ENCODE assay signal across 8 cellular contexts in the genomic region with DNA sequence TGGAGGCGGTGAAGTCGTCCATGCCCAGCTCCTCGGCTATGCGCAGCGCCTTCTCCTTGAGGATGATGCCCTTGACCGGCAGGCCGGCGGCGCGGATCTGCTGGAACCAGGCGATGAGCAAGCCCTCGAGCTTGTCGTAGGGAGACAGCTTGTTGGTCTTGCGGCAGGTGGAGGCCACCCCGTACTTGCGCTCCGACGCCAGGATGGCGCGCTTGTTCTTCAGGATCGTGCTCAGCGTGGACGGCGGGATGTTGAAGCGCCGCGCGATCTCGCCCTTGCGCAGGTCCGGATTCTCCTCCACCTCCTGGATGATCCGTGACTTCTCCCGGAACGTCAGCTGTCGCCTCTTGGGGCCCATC. TPM values are rescaled to one million over a fixed set of nuclear protein-coding genes. Genes with fewer than 3 reads are reported as not detected.
A peak's percentile ranks its signal among the peaks of the same experiment; 100 is the strongest.
DNase-seq lines count a peak whose midpoint lies in the region; ATAC-seq, FAIRE-seq and TF ChIP-seq lines count a peak whose summit lies in the region.

No MANE protein-coding gene starts in this region.

- H3K4me3 ChIP-seq in AG04449 (ENCODE audit: low read depth, low read length) (peak overlapping the region; percentile 80), Panc1 (ENCODE audit: low read depth in 2 of 2, low read length in 2 of 2) (peak overlapping the region; percentile 65 to 75), K562 (peak overlapping the region; percentile 58), spleen (peak overlapping the region; percentile 41 to 83 (median 50))

- TF ChIP-seq EP300 in K562 (IDR thresholded peaks at IDR 0.05; ENCODE audit: low read length), result no peak

- peak overlapping the region; percentile 60 to 93 for H3K9ac ChIP-seq in K562 (ENCODE audit: insufficient read depth in 1 of 2, low read depth in 2 of 2, low read length in 2 of 2)

- no peak for FAIRE-seq in K562 (lab: Jason Lieb, UNC)

- TF ChIP-seq RAD21 in K562 (CRISPR knock-in tag; conservative IDR thresholded peaks at IDR 0.05 in 1 of 2, IDR thresholded peaks at IDR 0.05 in 1 of 2), result no peak

- H2AFZ ChIP-seq in K562 (ENCODE audit: low read depth, low read length), result peak overlapping the region; percentile 38; the same call in 1 of the 2 replicates

- POLR2A ChIA-PET in AG04449 (lab: Yijun Ruan, JAX) (interaction anchor here (1.0 to 2.2 kb wide), 7 partner anchors 10 to 109 kb away, joined by 3 to 12 read pairs (median 5); a partner anchor contains a TSS), Panc1 (lab: Charles Lee) (no interaction called here), K562 (lab: Yijun Ruan, JAX) (interaction anchor here (0.5 to 1.5 kb wide), 4 partner anchors 9 to 64 kb away, joined by 3 to 4 read pairs (median 3); a partner anchor contains a TSS)

- no peaks in the 10 kb centered on the region for H3K9me1 ChIP-seq in K562 (ENCODE audit: control insufficient read depth, insufficient read depth, low read length)

- H3K27ac ChIP-seq in Panc1 (ENCODE audit: low read length) (peak overlapping the region; percentile 87), K562 (ENCODE audit: extremely low read depth, low read depth, low read length) (peak overlapping the region; percentile 72), spleen (peak overlapping the region; percentile 69 to 89 (median 84))

- H3K36me3 ChIP-seq in Panc1 (ENCODE audit: control insufficient read depth, insufficient read depth, low read length), result no peaks in the 10 kb centered on the region
- peaks cover 21% of the 10 kb centered on the region; the same call in 1 of the 3 replicates for H3K36me3 ChIP-seq in K562 (ENCODE audit: control insufficient read depth, insufficient read depth, low read length)
- H3K36me3 ChIP-seq in spleen, result peaks cover 0 to 24% (median 0%) of the 10 kb centered on the region in 6 donors

- DNase-seq in AG04449 (ENCODE audit: low read depth, low spot score) (no peak), GM13977 (ENCODE audit: low spot score) (peak; percentile 70), Panc1 (ENCODE audit: low read depth, low spot score) (no peak), K562 (ENCODE audit: extremely low read depth in 1 of 4, low spot score in 3 of 4) (peak in 1 of 4 experiments; percentile 59), iPS-NIHi11 (ENCODE audit: low spot score) (peak; percentile 38), spleen (no peak), NCI-H524 treated with DMSO at 0.1 percent for 48 hours (lab: John Stamatoyannopoulos, UW) (no peak)

- CTCF ChIA-PET in AG04449 (lab: Yijun Ruan, JAX), result interaction anchor here (0.6 to 11.6 kb wide), 11 partner anchors 9 to 107 kb away, joined by 3 to 255 read pairs (median 17); a partner anchor contains a TSS
- CTCF ChIA-PET in Panc1 (lab: Charles Lee), result interaction anchor here (3.4 kb wide), 1 partner anchor 32 kb away, joined by 22 read pairs; no protein-coding TSS in a partner anchor
- CTCF ChIA-PET in K562 (lab: Yijun Ruan, JAX; ENCODE audit: low intra/inter-chr PET ratio), result interaction anchor here (1.3 to 3.4 kb wide), 2 partner anchors 33 to 34 kb away, joined by 7 to 12 read pairs; a partner anchor contains a TSS

- peaks cover 6% of the 10 kb centered on the region for H4K20me1 ChIP-seq in K562 (replicated peaks; ENCODE audit: control insufficient read depth, insufficient read depth, low read length)

- H3K4me2 ChIP-seq in K562 (ENCODE audit: insufficient read depth, low read length), result peak overlapping the region; percentile 86

- H3K79me2 ChIP-seq in K562 (ENCODE audit: control insufficient read depth, insufficient read depth, low read length), result peaks cover 31% of the 10 kb centered on the region

- peak; percentile 1 for TF ChIP-seq CTCF in AG04449 (IDR thresholded peaks at IDR 0.05; ENCODE audit: insufficient read depth, low read length, missing control alignments)
- no peak for TF ChIP-seq CTCF in GM13977 (IDR thresholded peaks at IDR 0.05; ENCODE audit: extremely low read depth, insufficient read depth, missing control alignments)
- TF ChIP-seq CTCF in Panc1 (IDR thresholded peaks at IDR 0.05), result no peak
- TF ChIP-seq CTCF in K562 (IDR thresholded peaks at IDR 0.05 in 2 of 3, conservative IDR thresholded peaks at IDR 0.05 in 1 of 3; ENCODE audit: insufficient read depth in 2 of 3, low read depth in 1 of 3, low read length in 3 of 3), result 0 out of 6 replicates have a peak, but pooled peaks of 1 of the 3 experiments have one; percentile 8
- no peak for TF ChIP-seq CTCF in spleen (IDR thresholded peaks at IDR 0.05 in 8 of 11, conservative IDR thresholded peaks at IDR 0.05 in 3 of 11)

- under 1% methylated on average over 16 of the region's 35 CpGs for WGBS in K562 (ENCODE audit: insufficient coverage, low coverage, missing lambda C conversion rate)
- 1 to 8% (median 5%) methylated on average over 11 to 35 of the region's 35 CpGs; no CpG with 5 or more reads in 1 of the 5 donors for WGBS in spleen, 5 donors

- ATAC-seq in HG03045 (IDR thresholded peaks at IDR 0.05; ENCODE audit: unreplicated experiment) (peak; percentile 19), Panc1 (peak; percentile 44), K562 (peak; percentile 22; the same call in 2 of the 3 replicates)

- in situ Hi-C loops in GM13977 (cut with MboI; ENCODE audit: low pct_unique_long_range_greater_than_20kb, low sequenced_read_pairs, unreplicated experiment) (no loop called here), Panc1 (cut with HindIII; ENCODE audit: low pct_unique_long_range_greater_than_20kb, low sequenced_read_pairs) (no loop called here), K562 (cut with MboI) (no loop called here)

- H3K27me3 ChIP-seq in Panc1 (ENCODE audit: control insufficient read depth, insufficient read depth, low read length) (no peaks in the 10 kb centered on the region), K562 (ENCODE audit: control insufficient read depth in 2 of 2, insufficient read depth in 2 of 2, low read length in 2 of 2) (no peaks in the 10 kb centered on the region), spleen (replicated peaks in 1 of 7) (no peaks in the 10 kb centered on the region)

- TF ChIP-seq POLR2A in K562 (conservative IDR thresholded peaks at IDR 0.05), result no peak
- TF ChIP-seq POLR2A in spleen (IDR thresholded peaks at IDR 0.05), result no peak

- TSS peak; percentile 65 for BruUV-seq in Panc1 (replicated peaks; lab: Mats Ljungman, UMichigan)
- BruUV-seq in K562 (replicated peaks; lab: Mats Ljungman, UMichigan), result no TSS peak

- H3K4me1 ChIP-seq in Panc1 (ENCODE audit: control insufficient read depth, insufficient read depth, low read length), result peaks cover 21% of the 10 kb centered on the region
- H3K4me1 ChIP-seq in K562 (replicated peaks in 1 of 2; ENCODE audit: control insufficient read depth in 2 of 2, insufficient read depth in 2 of 2, low read length in 2 of 2), result peaks cover 8 to 31% of the 10 kb centered on the region in 2 experiments; a peak in 3 of 5 replicates
- peaks cover 25 to 75% (median 54%) of the 10 kb centered on the region in 6 donors for H3K4me1 ChIP-seq in spleen

- intact Hi-C loops in Panc1 (cut with micrococcal nuclease; ENCODE audit: unreplicated experiment), result no loop called here
- intact Hi-C loops in K562 (cut with micrococcal nuclease), result loop anchor here (2.0 to 10.0 kb wide), 4 partner anchors 35 to 409 kb away; a partner anchor contains a TSS
- intact Hi-C loops in spleen (cut with DNase I; ENCODE audit: low total_unique reads), result loop anchor here (2.0 kb wide), 1 partner anchor 33 kb away; no protein-coding TSS in a partner anchor

- H3K9me3 ChIP-seq in Panc1 (ENCODE audit: control insufficient read depth, insufficient read depth, low read depth, low read length), result no peaks in the 10 kb centered on the region
- H3K9me3 ChIP-seq in K562 (replicated peaks; ENCODE audit: control insufficient read depth, insufficient read depth, low read depth, low read length), result no peaks in the 10 kb centered on the region
- H3K9me3 ChIP-seq in spleen, result no peaks in the 10 kb centered on the region

RNA-seq across cellular contexts. Expression of a gene that starts 0.4 kb away (rescaled TPM):
- total RNA-seq in Panc1 (2021; ENCODE audit: unreplicated experiment), result 154 TPM
- polyA plus RNA-seq in Panc1 (2012; ENCODE audit: insufficient read length), result 149 TPM
- 5.7 and 16.6 TPM in 2 replicates for total RNA-seq in K562 (2011; cell fraction: chromatin; rRNA removed; ENCODE audit: low replicate concordance)
- total RNA-seq in K562 (2011; cell fraction: nucleolus; rRNA removed), result 24.5 and 25.4 TPM in 2 replicates
- 11.9 and 14.2 TPM in 2 replicates for total RNA-seq in K562 (2011; cell fraction: nucleoplasm; rRNA removed)
- 59.3 and 78.6 TPM in 2 replicates for total RNA-seq in K562 (2014; rRNA removed)
- total RNA-seq in K562 (2014; rRNA removed; fragmentation: Illumina TruSeq; extraction: Trizol), result 11.4 and 15.0 TPM in 2 replicates
- 36.0 and 36.5 TPM in 2 replicates for total RNA-seq in K562 (2015; rRNA removed; fragmentation: Illumina TruSeq; extraction: Trizol)
- 61.7 and 70.8 TPM in 2 replicates for total RNA-seq in K562 (2021)
- polyA plus RNA-seq in K562 (2011; rRNA removed), result 12.7 and 14.7 TPM in 2 replicates
- polyA plus RNA-seq in K562 (2011; cell fraction: cytosol; rRNA removed), result 17.4 and 30.9 TPM in 2 replicates
- 9.2 and 12.8 TPM in 2 replicates for polyA plus RNA-seq in K562 (2011; cell fraction: nucleus; rRNA removed)
- 40.5 and 47.1 TPM in 2 replicates for polyA plus RNA-seq in K562 (2012)
- polyA plus RNA-seq in K562 (2014; fragmentation: Illumina TruSeq; extraction: Trizol), result 24.9 and 30.8 TPM in 2 replicates
- polyA plus RNA-seq in K562 (2014; fragmentation: Nextera tagmentation; extraction: Ambion mirVana), result under 1 TPM; 0.17 to 0.20 TPM
- 26.1 and 28.9 TPM in 2 replicates for polyA plus RNA-seq in K562 (2014; rRNA removed)
- 26.8 and 27.1 TPM in 2 replicates for polyA minus RNA-seq in K562 (2011; rRNA and poly(A)+ RNA removed)
- 27.7 and 39.7 TPM in 2 replicates for polyA minus RNA-seq in K562 (2011; cell fraction: cytosol; rRNA and poly(A)+ RNA removed)
- 8.3 and 14.2 TPM in 2 replicates for polyA minus RNA-seq in K562 (2011; cell fraction: nucleus; rRNA and poly(A)+ RNA removed)
- total RNA-seq in spleen, result 10 to 100 TPM; 41.8 to 84.7 (median 57.9) TPM
- 10 to 100 TPM; 24.8 to 56.9 (median 29.3) TPM for polyA plus RNA-seq in spleen

RNA-seq across cellular contexts. Expression of a gene that starts 4.9 kb away (rescaled TPM):
- total RNA-seq in Panc1 (2021; ENCODE audit: unreplicated experiment) (0.41 TPM), K562 (2014; rRNA removed) (not detected in 2 replicates), K562 (2014; rRNA removed; fragmentation: Illumina TruSeq; extraction: Trizol) (not detected in 2 replicates), K562 (2015; rRNA removed; fragmentation: Illumina TruSeq; extraction: Trizol) (not detected in 2 replicates), K562 (2021) (not detected in 2 replicates), spleen (not detected)
- polyA plus RNA-seq in Panc1 (2012; ENCODE audit: insufficient read length), result 0.28 TPM
- 0.23 TPM in 1 of 2 replicates, not detected in the other for total RNA-seq in K562 (2011; cell fraction: chromatin; rRNA removed; ENCODE audit: low replicate concordance)
- total RNA-seq in K562 (2011; cell fraction: nucleolus; rRNA removed), result 0.26 TPM in 1 of 2 replicates, not detected in the other
- not detected in 2 replicates for total RNA-seq in K562 (2011; cell fraction: nucleoplasm; rRNA removed)
- polyA plus RNA-seq in K562 (2011; rRNA removed) (0.04 TPM in 1 of 2 replicates, not detected in the other), K562 (2014; fragmentation: Illumina TruSeq; extraction: Trizol) (not detected in 2 replicates), K562 (2014; fragmentation: Nextera tagmentation; extraction: Ambion mirVana) (not detected), K562 (2014; rRNA removed) (not detected in 2 replicates), spleen (under 1 TPM in 2 of 3 donors, not detected in 1; 0.06 to 0.11 TPM)
- polyA plus RNA-seq in K562 (2011; cell fraction: cytosol; rRNA removed), result 0.06 TPM in 1 of 2 replicates, not detected in the other
- 0.08 and 0.24 TPM in 2 replicates for polyA plus RNA-seq in K562 (2011; cell fraction: nucleus; rRNA removed)
- polyA plus RNA-seq in K562 (2012), result 0.04 TPM in 1 of 2 replicates, not detected in the other
- polyA minus RNA-seq in K562 (2011; rRNA and poly(A)+ RNA removed), result not detected in 2 replicates
- not detected in 2 replicates for polyA minus RNA-seq in K562 (2011; cell fraction: cytosol; rRNA and poly(A)+ RNA removed)
- 0.27 TPM in 1 of 2 replicates, not detected in the other for polyA minus RNA-seq in K562 (2011; cell fraction: nucleus; rRNA and poly(A)+ RNA removed)

RNA-seq across cellular contexts. Expression of a gene that starts 10.0 kb away (rescaled TPM):
- total RNA-seq in Panc1 (2021; ENCODE audit: unreplicated experiment) (170 TPM), K562 (2014; rRNA removed) (11.5 and 16.1 TPM in 2 replicates), K562 (2014; rRNA removed; fragmentation: Illumina TruSeq; extraction: Trizol) (5.9 and 7.2 TPM in 2 replicates), K562 (2015; rRNA removed; fragmentation: Illumina TruSeq; extraction: Trizol) (7.8 and 9.3 TPM in 2 replicates), K562 (2021) (31.4 and 35.7 TPM in 2 replicates), spleen (10 to 100 TPM; 48.3 to 67.7 (median 55.1) TPM)
- polyA plus RNA-seq in Panc1 (2012; ENCODE audit: insufficient read length), result 140 TPM
- total RNA-seq in K562 (2011; cell fraction: chromatin; rRNA removed; ENCODE audit: low replicate concordance), result 36.8 and 73.0 TPM in 2 replicates
- total RNA-seq in K562 (2011; cell fraction: nucleolus; rRNA removed), result 29.3 and 39.4 TPM in 2 replicates
- 29.4 and 38.9 TPM in 2 replicates for total RNA-seq in K562 (2011; cell fraction: nucleoplasm; rRNA removed)
- polyA plus RNA-seq in K562 (2011; rRNA removed) (9.5 and 25.1 TPM in 2 replicates), K562 (2014; fragmentation: Illumina TruSeq; extraction: Trizol) (25.8 and 30.6 TPM in 2 replicates), K562 (2014; fragmentation: Nextera tagmentation; extraction: Ambion mirVana) (1 to 10 TPM; 2.3 to 3.1 TPM), K562 (2014; rRNA removed) (22.9 and 26.3 TPM in 2 replicates), spleen (10 to 100 TPM; 22.8 to 45.8 (median 42.9) TPM)
- 23.7 and 24.0 TPM in 2 replicates for polyA plus RNA-seq in K562 (2011; cell fraction: cytosol; rRNA removed)
- polyA plus RNA-seq in K562 (2011; cell fraction: nucleus; rRNA removed), result 72.5 and 91.0 TPM in 2 replicates
- polyA plus RNA-seq in K562 (2012), result 30.3 and 35.0 TPM in 2 replicates
- 8.0 and 11.6 TPM in 2 replicates for polyA minus RNA-seq in K562 (2011; rRNA and poly(A)+ RNA removed)
- 14.5 and 27.7 TPM in 2 replicates for polyA minus RNA-seq in K562 (2011; cell fraction: cytosol; rRNA and poly(A)+ RNA removed)
- 9.7 and 15.1 TPM in 2 replicates for polyA minus RNA-seq in K562 (2011; cell fraction: nucleus; rRNA and poly(A)+ RNA removed)

RNA-seq across cellular contexts. Expression of a gene that starts 18.6 kb away (rescaled TPM):
- total RNA-seq in Panc1 (2021; ENCODE audit: unreplicated experiment) (100 TPM), K562 (2014; rRNA removed) (65.7 and 101 TPM in 2 replicates), K562 (2014; rRNA removed; fragmentation: Illumina TruSeq; extraction: Trizol) (12.2 and 16.3 TPM in 2 replicates), K562 (2015; rRNA removed; fragmentation: Illumina TruSeq; extraction: Trizol) (34.5 and 35.8 TPM in 2 replicates), K562 (2021) (70.6 and 79.9 TPM in 2 replicates), spleen (10 to 100 TPM; 29.4 to 42.4 (median 35.1) TPM)
- polyA plus RNA-seq in Panc1 (2012; ENCODE audit: insufficient read length), result 137 TPM
- 2.9 and 14.4 TPM in 2 replicates for total RNA-seq in K562 (2011; cell fraction: chromatin; rRNA removed; ENCODE audit: low replicate concordance)
- 19.0 and 21.1 TPM in 2 replicates for total RNA-seq in K562 (2011; cell fraction: nucleolus; rRNA removed)
- 11.5 and 13.1 TPM in 2 replicates for total RNA-seq in K562 (2011; cell fraction: nucleoplasm; rRNA removed)
- polyA plus RNA-seq in K562 (2011; rRNA removed) (22.8 and 42.8 TPM in 2 replicates), K562 (2014; fragmentation: Illumina TruSeq; extraction: Trizol) (23.4 and 63.9 TPM in 2 replicates), K562 (2014; fragmentation: Nextera tagmentation; extraction: Ambion mirVana) (1 to 10 TPM; 1.4 to 4.9 TPM), K562 (2014; rRNA removed) (37.2 and 53.4 TPM in 2 replicates), spleen (10 to 100 TPM; 31.3 to 55.5 (median 36.8) TPM)
- polyA plus RNA-seq in K562 (2011; cell fraction: cytosol; rRNA removed), result 58.3 and 121 TPM in 2 replicates
- polyA plus RNA-seq in K562 (2011; cell fraction: nucleus; rRNA removed), result 36.6 TPM in 2 replicates
- 27.7 and 47.5 TPM in 2 replicates for polyA plus RNA-seq in K562 (2012)
- polyA minus RNA-seq in K562 (2011; rRNA and poly(A)+ RNA removed), result 11.5 and 16.8 TPM in 2 replicates
- polyA minus RNA-seq in K562 (2011; cell fraction: cytosol; rRNA and poly(A)+ RNA removed), result 37.8 and 38.8 TPM in 2 replicates
- 6.7 and 13.6 TPM in 2 replicates for polyA minus RNA-seq in K562 (2011; cell fraction: nucleus; rRNA and poly(A)+ RNA removed)

RNA-seq across cellular contexts. Expression of a gene that starts 34.2 kb away (rescaled TPM):
- 23.1 TPM for total RNA-seq in Panc1 (2021; ENCODE audit: unreplicated experiment)
- polyA plus RNA-seq in Panc1 (2012; ENCODE audit: insufficient read length), result 28.9 TPM
- total RNA-seq in K562 (2011; cell fraction: chromatin; rRNA removed; ENCODE audit: low replicate concordance), result 5.9 and 16.6 TPM in 2 replicates
- total RNA-seq in K562 (2011; cell fraction: nucleolus; rRNA removed), result 13.9 and 14.5 TPM in 2 replicates
- total RNA-seq in K562 (2011; cell fraction: nucleoplasm; rRNA removed), result 11.4 and 14.7 TPM in 2 replicates
- total RNA-seq in K562 (2014; rRNA removed), result 8.8 and 12.4 TPM in 2 replicates
- 2.1 and 2.6 TPM in 2 replicates for total RNA-seq in K562 (2014; rRNA removed; fragmentation: Illumina TruSeq; extraction: Trizol)
- 5.6 and 5.7 TPM in 2 replicates for total RNA-seq in K562 (2015; rRNA removed; fragmentation: Illumina TruSeq; extraction: Trizol)
- total RNA-seq in K562 (2021), result 8.4 and 8.5 TPM in 2 replicates
- 3.0 and 5.5 TPM in 2 replicates for polyA plus RNA-seq in K562 (2011; rRNA removed)
- 5.5 and 8.1 TPM in 2 replicates for polyA plus RNA-seq in K562 (2011; cell fraction: cytosol; rRNA removed)
- polyA plus RNA-seq in K562 (2011; cell fraction: nucleus; rRNA removed), result 4.9 TPM in 2 replicates
- polyA plus RNA-seq in K562 (2012), result 7.3 and 8.8 TPM in 2 replicates
- 4.4 and 7.7 TPM in 2 replicates for polyA plus RNA-seq in K562 (2014; fragmentation: Illumina TruSeq; extraction: Trizol)
- 1 to 10 TPM; 3.0 to 3.1 TPM for polyA plus RNA-seq in K562 (2014; fragmentation: Nextera tagmentation; extraction: Ambion mirVana)
- 4.7 and 4.8 TPM in 2 replicates for polyA plus RNA-seq in K562 (2014; rRNA removed)
- polyA minus RNA-seq in K562 (2011; rRNA and poly(A)+ RNA removed), result 2.5 and 3.7 TPM in 2 replicates
- polyA minus RNA-seq in K562 (2011; cell fraction: cytosol; rRNA and poly(A)+ RNA removed), result 6.5 and 8.3 TPM in 2 replicates
- polyA minus RNA-seq in K562 (2011; cell fraction: nucleus; rRNA and poly(A)+ RNA removed), result 4.0 and 4.6 TPM in 2 replicates
- 10 to 100 TPM; 11.1 to 19.0 (median 17.1) TPM for total RNA-seq in spleen
- polyA plus RNA-seq in spleen, result 1 to 10 TPM; 5.3 to 9.6 (median 5.6) TPM

Comparison
In these comparisons a context has a peak if more than half of its experiments do, and no peak if none do; other contexts are left out.
1. DNase-seq: peak in GM13977 (single experiment) and iPS-NIHi11 (single experiment); none in AG04449 (single experiment), Panc1 (single experiment), spleen (single experiment) and NCI-H524 treated with DMSO at 0.1 percent for 48 hours (single experiment).
2. Peak in every context shown above with its lines, with median percentiles within 50 percentile points of each other: H3K4me3 ChIP-seq, ATAC-seq and H3K27ac ChIP-seq.